Comparison of ENCODE assay signal across 2 cellular contexts in genomic region chr19:55113570-55114039, GRCh38.
A peak's percentile ranks its signal among the peaks of the same experiment; 100 is the strongest.
TF ChIP-seq lines count a peak whose summit lies in the region.

No MANE protein-coding gene starts in this region.

TF ChIP-seq in A549, 52 proteins besides CTCF, POLR2A, EP300 and RAD21:
- peak; percentile 76 for TF ChIP-seq BHLHE40 (IDR thresholded peaks at IDR 0.05; ENCODE audit: low read depth, low read length)
- no peak for TF ChIP-seq ELK1 (IDR thresholded peaks at IDR 0.05; ENCODE audit: low read depth, low read length)
TF ChIP-seq in A549: peak in this region for 1.

TF ChIP-seq in H1, 55 proteins besides CTCF, POLR2A, EP300 and RAD21:
- TF ChIP-seq TCF12 (IDR thresholded peaks at IDR 0.05; ENCODE audit: low read depth, low read length), result no peak
- TF ChIP-seq SAP30 (IDR thresholded peaks at IDR 0.05; ENCODE audit: insufficient read depth, insufficient replicate concordance, low read length), result no peak
- TF ChIP-seq KDM5A (IDR thresholded peaks at IDR 0.05; ENCODE audit: low read length), result no peak
- peak; percentile 60 for TF ChIP-seq E2F6 (IDR thresholded peaks at IDR 0.05)
- TF ChIP-seq ATF2 (IDR thresholded peaks at IDR 0.05; ENCODE audit: low read length), result peak; percentile 58; the same call in 1 of the 2 replicates
- TF ChIP-seq BCL11A (IDR thresholded peaks at IDR 0.05; ENCODE audit: low read depth in 2 of 2, low read length in 2 of 2), result no peak
- TF ChIP-seq JUN (IDR thresholded peaks at IDR 0.05; ENCODE audit: low read depth, low read length), result peak; percentile 86
- peak; percentile 68; the same call in 1 of the 2 replicates for TF ChIP-seq JUND (IDR thresholded peaks at IDR 0.05; ENCODE audit: low read length)
- peak; percentile 77 for TF ChIP-seq MAX (IDR thresholded peaks at IDR 0.05)
- no peak for TF ChIP-seq EZH2 (IDR thresholded peaks at IDR 0.05; ENCODE audit: low read depth, low read length, severe bottlenecking)
- 0 out of 4 replicates have a peak, but pooled peaks of 1 of the 2 experiments have one; percentile 45 for TF ChIP-seq SIN3A (conservative IDR thresholded peaks at IDR 0.05 in 1 of 2, IDR thresholded peaks at IDR 0.05 in 1 of 2; ENCODE audit: low read depth in 1 of 2, low read length in 2 of 2)
